ENCODE assay signal across 8 cellular contexts in genomic region chrX:132023896-132024386, GRCh38. TPM values are rescaled to one million over a fixed set of nuclear protein-coding genes. Genes with fewer than 3 reads are reported as not detected.
A peak's percentile ranks its signal among the peaks of the same experiment; 100 is the strongest.
DNase-seq lines count a peak whose midpoint lies in the region; ATAC-seq and TF ChIP-seq lines count a peak whose summit lies in the region.

No MANE protein-coding gene starts in this region.

- H3K4me3 ChIP-seq in BJ (ENCODE audit: low read depth, low read length): peak overlapping the region; percentile 50
- H3K4me3 ChIP-seq in WERI-Rb-1 (ENCODE audit: low read depth, low read length): peak overlapping the region; percentile 53
- peak overlapping the region; percentile 64 for H3K4me3 ChIP-seq in lower lobe of right lung

- ATAC-seq in GM19438 (IDR thresholded peaks at IDR 0.05; ENCODE audit: low read depth, unreplicated experiment): peak; percentile 54
- peak; percentile 51 for ATAC-seq in HG03460 (IDR thresholded peaks at IDR 0.05; ENCODE audit: unreplicated experiment)
- peak; percentile 44 for ATAC-seq in central memory CD8-positive, alpha-beta T cell (replicated peaks; ENCODE audit: extremely low read depth, poor library complexity, severe bottlenecking)
- peak; percentile 67 to 71 for ATAC-seq in lower lobe of right lung

- peaks cover 10% of the 10 kb centered on the region for H3K36me3 Mint-ChIP-seq in central memory CD8-positive, alpha-beta T cell (ENCODE audit: insufficient read depth)

- POLR2A ChIA-PET in BJ (lab: Charles Lee): no interaction called here

- peak overlapping the region; percentile 85 for H3K27ac Mint-ChIP-seq in central memory CD8-positive, alpha-beta T cell (ENCODE audit: low read depth)

- H3K36me3 ChIP-seq in BJ (ENCODE audit: control insufficient read depth, insufficient read depth, low read length) (no peaks in the 10 kb centered on the region), WERI-Rb-1 (no peaks in the 10 kb centered on the region), lower lobe of right lung (no peaks in the 10 kb centered on the region)

- no peaks in the 10 kb centered on the region for H3K9me3 ChIP-seq in WERI-Rb-1 (ENCODE audit: severe bottlenecking)
- no peaks in the 10 kb centered on the region for H3K9me3 ChIP-seq in lower lobe of right lung

- H3K4me3 Mint-ChIP-seq in central memory CD8-positive, alpha-beta T cell: peak overlapping the region; percentile 85

- peaks cover 34% of the 10 kb centered on the region for H3K4me1 Mint-ChIP-seq in central memory CD8-positive, alpha-beta T cell

- no peaks in the 10 kb centered on the region for H3K9me3 Mint-ChIP-seq in central memory CD8-positive, alpha-beta T cell

- CTCF ChIA-PET in BJ (lab: Yijun Ruan, JAX): no interaction called here

- H3K27me3 Mint-ChIP-seq in central memory CD8-positive, alpha-beta T cell: no peaks in the 10 kb centered on the region

- TF ChIP-seq CTCF in BJ (IDR thresholded peaks at IDR 0.05; ENCODE audit: insufficient read depth, low read depth, low read length) (no peak), WERI-Rb-1 (IDR thresholded peaks at IDR 0.05; ENCODE audit: low read depth, low read length) (no peak), lower lobe of right lung (IDR thresholded peaks at IDR 0.05) (no peak)

- H3K4me1 ChIP-seq in lower lobe of right lung: peaks cover 5% of the 10 kb centered on the region

- intact Hi-C loops in lower lobe of right lung (cut with DNase I): no loop called here

- peaks cover 3% of the 10 kb centered on the region; the same call in 1 of the 2 replicates for H3K27me3 ChIP-seq in BJ (ENCODE audit: control insufficient read depth, insufficient read depth, low read length)
- H3K27me3 ChIP-seq in WERI-Rb-1 (ENCODE audit: insufficient read depth, low read depth, severe bottlenecking): peaks cover 19% of the 10 kb centered on the region
- H3K27me3 ChIP-seq in lower lobe of right lung (ENCODE audit: low read depth): no peaks in the 10 kb centered on the region

- DNase-seq in BJ (ENCODE audit: low read depth): no peak
- DNase-seq in WERI-Rb-1: no peak
- peak; percentile 10 to 14 for DNase-seq in central memory CD8-positive, alpha-beta T cell (ENCODE audit: low spot score in 2 of 2)
- DNase-seq in lower lobe of right lung: peak; percentile 56
- DNase-seq in stimulated activated CD8-positive, alpha-beta memory T cell treated with anti-CD3 and anti-CD28 coated beads, Interleukin-4, amount 100 ng/mL, for 48 hours: peak; percentile 70
- DNase-seq in DMS114 treated with DMSO at 0.1 percent for 48 hours (lab: John Stamatoyannopoulos, UW; ENCODE audit: unreplicated experiment): no peak

- H3K27ac ChIP-seq in WERI-Rb-1 (no peak overlapping the region; the same call in 1 of the 2 replicates), lower lobe of right lung (peak overlapping the region; percentile 84)

RNA-seq across cellular contexts. Expression of gene STK26, which starts 0.8 kb away (rescaled TPM):
- polyA plus RNA-seq in BJ (2011; rRNA removed): 0.67 and 1.3 TPM in 2 replicates
- 0.26 and 0.38 TPM in 2 replicates for polyA minus RNA-seq in BJ (2011; rRNA and poly(A)+ RNA removed)
- 10.6 TPM for total RNA-seq in lower lobe of right lung

Comparison
In these comparisons a context has a peak if more than half of its experiments do, and no peak if none do; other contexts are left out.
1. DNase-seq: peak in central memory CD8-positive, alpha-beta T cell (2 of 2), lower lobe of right lung (single experiment) and stimulated activated CD8-positive, alpha-beta memory T cell treated with anti-CD3 and anti-CD28 coated beads, Interleukin-4, amount 100 ng/mL, for 48 hours (single experiment); none in BJ (single experiment), WERI-Rb-1 (single experiment) and DMS114 treated with DMSO at 0.1 percent for 48 hours (single experiment).
2. Peak in every context shown above with its lines, with median percentiles within 50 percentile points of each other: H3K4me3 ChIP-seq and ATAC-seq.